Comparison of ENCODE assay signal across 8 cellular contexts in the genomic region with DNA sequence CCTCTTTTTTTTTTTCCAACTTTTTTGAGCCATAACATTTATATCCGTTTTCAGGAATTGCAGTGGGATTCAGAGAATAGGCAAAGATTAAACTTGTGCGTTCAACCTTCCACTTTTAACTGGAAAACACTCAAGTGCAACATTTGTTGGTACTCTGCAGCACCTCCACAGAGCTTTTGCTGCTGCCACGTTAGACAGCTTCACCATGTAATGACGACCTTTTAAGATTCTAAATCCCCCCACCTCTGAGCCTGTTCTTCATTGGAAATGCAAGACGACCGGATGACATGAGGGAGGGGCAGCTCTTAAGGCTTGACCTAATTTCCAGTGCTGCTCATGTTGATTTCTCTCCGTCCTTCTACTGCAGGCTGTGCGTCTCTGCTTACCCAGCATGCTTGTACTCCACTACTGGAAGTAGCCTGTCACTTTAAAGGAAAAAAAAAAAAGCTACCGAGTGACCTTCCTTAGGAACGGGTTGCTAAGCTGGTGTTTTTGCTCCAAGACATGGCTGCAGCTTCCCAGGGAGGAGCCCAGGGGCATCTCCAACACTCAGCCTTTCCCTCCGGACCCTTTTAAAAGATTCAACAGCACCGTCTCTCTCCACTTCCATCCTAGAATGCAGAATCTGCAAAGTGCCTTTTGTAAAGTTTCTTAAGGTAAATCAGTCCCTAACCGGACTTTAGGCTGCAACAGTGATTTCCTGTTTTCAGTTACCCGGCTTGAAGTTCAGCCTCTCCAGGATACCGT. TPM values are rescaled to one million over a fixed set of nuclear protein-coding genes. Genes with fewer than 3 reads are reported as not detected.
DNase-seq lines count a peak whose midpoint lies in the region; ATAC-seq and TF ChIP-seq lines count a peak whose summit lies in the region.

A gene (plus strand): TSS at position 481 of the 747 bp plus-strand sequence. CDS start 6,051 bp downstream, outside the sequence.

- ATAC-seq in HG03159 (IDR thresholded peaks at IDR 0.05; ENCODE audit: unreplicated experiment): peak; percentile 40

- no peaks in the 10 kb centered on the region for H3K9me3 ChIP-seq in right atrium auricular region
- no peaks in the 10 kb centered on the region for H3K9me3 ChIP-seq in trophoblast cell (ENCODE audit: insufficient read depth, low read depth, low read length)

- H4K91ac ChIP-seq in trophoblast cell (ENCODE audit: low read depth, low read length): no peak within 1 kb of the TSS

- no peak for TF ChIP-seq CTCF in right atrium auricular region (IDR thresholded peaks at IDR 0.05)

- H3K4me2 ChIP-seq in trophoblast cell (ENCODE audit: low read length): peak within 1 kb of the TSS; percentile 61

- no peak within 1 kb of the TSS for H3K14ac ChIP-seq in trophoblast cell (ENCODE audit: low read length)

- peak within 1 kb of the TSS; percentile 46 to 60 for H3K4me3 ChIP-seq in right atrium auricular region
- no peak within 1 kb of the TSS for H3K4me3 ChIP-seq in trophoblast cell (ENCODE audit: low read depth, low read length)

- H3K4ac ChIP-seq in trophoblast cell (ENCODE audit: low read depth, low read length): no peak within 1 kb of the TSS

- peak within 1 kb of the TSS; percentile 8 to 19 for H3K27ac ChIP-seq in right atrium auricular region
- H3K27ac ChIP-seq in trophoblast cell (ENCODE audit: low read depth, low read length): no peak within 1 kb of the TSS

- H2AK5ac ChIP-seq in trophoblast cell (ENCODE audit: low read length): no peak within 1 kb of the TSS

- H3K9ac ChIP-seq in trophoblast cell (ENCODE audit: low read length): no peak within 1 kb of the TSS

- DNase-seq in ACHN (peak; percentile 58), amniotic stem cell (lab: John Stamatoyannopoulos, UW) (peak; percentile 45), right atrium auricular region (ENCODE audit: low spot score) (no peak), trophoblast cell (peak in 1 of 2 donors; percentile 45), SKM-1 (lab: John Stamatoyannopoulos, UW; ENCODE audit: unreplicated experiment) (no peak), NCI-H2029 treated with DMSO at 0.1 percent for 48 hours (lab: John Stamatoyannopoulos, UW) (no peak), NCI-H1105 (lab: John Stamatoyannopoulos, UW) (no peak)

- no peaks in the 10 kb centered on the region for H3K79me2 ChIP-seq in trophoblast cell (ENCODE audit: control insufficient read depth, insufficient read depth, low read length, poor library complexity)

- peak within 1 kb of the TSS; percentile 3 for H2AFZ ChIP-seq in trophoblast cell (ENCODE audit: insufficient read depth, low read length, poor library complexity)

- H2BK12ac ChIP-seq in trophoblast cell (ENCODE audit: low read length): no peak within 1 kb of the TSS

- no peaks in the 10 kb centered on the region for H3K27me3 ChIP-seq in right atrium auricular region
- H3K27me3 ChIP-seq in trophoblast cell (ENCODE audit: insufficient read depth, low read length): no peaks in the 10 kb centered on the region

- no peak within 1 kb of the TSS for H2BK120ac ChIP-seq in trophoblast cell (ENCODE audit: insufficient read depth, low read length, poor library complexity)

- H3K4me1 ChIP-seq in right atrium auricular region (peaks cover 0 to 27% of the 10 kb centered on the region in 2 donors), trophoblast cell (ENCODE audit: control insufficient read depth in 1 of 2, insufficient read depth in 2 of 2, low read length in 2 of 2) (no peaks in the 10 kb centered on the region)

- H4K12ac ChIP-seq in trophoblast cell (ENCODE audit: low read depth, low read length): no peak within 1 kb of the TSS

- no peaks in the 10 kb centered on the region for H3K36me3 ChIP-seq in right atrium auricular region
- H3K36me3 ChIP-seq in trophoblast cell (ENCODE audit: control insufficient read depth in 1 of 2, insufficient read depth in 2 of 2, low read length in 2 of 2): no peaks in the 10 kb centered on the region

- H2BK5ac ChIP-seq in trophoblast cell (ENCODE audit: low read depth, low read length, poor library complexity): no peak within 1 kb of the TSS

- WGBS in trophoblast cell (ENCODE audit: extremely low coverage, insufficient coverage, insufficient read length): no CpG with 5 or more reads among the region's 15 CpGs

- H3K23ac ChIP-seq in trophoblast cell (ENCODE audit: low read length): no peak within 1 kb of the TSS

- no peak within 1 kb of the TSS for H3K18ac ChIP-seq in trophoblast cell (ENCODE audit: low read length)

- H3K79me1 ChIP-seq in trophoblast cell (ENCODE audit: low read length): no peaks in the 10 kb centered on the region

- in situ Hi-C loops in ACHN (cut with HindIII; ENCODE audit: low pct_ligation_motif_present, low pct_unique_long_range_greater_than_20kb, low sequenced_read_pairs): no loop called here

- peak within 1 kb of the TSS; percentile 22 for H4K8ac ChIP-seq in trophoblast cell (ENCODE audit: low read depth, low read length)

RNA-seq across cellular contexts. Expression of the gene that starts here (rescaled TPM):
- total RNA-seq in right atrium auricular region: 1 to 10 TPM; 6.1 to 8.0 TPM
- polyA plus RNA-seq in trophoblast cell (2013): 5.1 and 5.5 TPM in 2 replicates

Comparison
In these comparisons a context has a peak if more than half of its experiments do, and no peak if none do; other contexts are left out.
1. DNase-seq: peak in ACHN (single experiment) and amniotic stem cell (single experiment); none in right atrium auricular region (single experiment), SKM-1 (single experiment), NCI-H2029 treated with DMSO at 0.1 percent for 48 hours (single experiment) and NCI-H1105 (single experiment).